Comparison of ENCODE assay signal across 14 cellular contexts in the genomic region with DNA sequence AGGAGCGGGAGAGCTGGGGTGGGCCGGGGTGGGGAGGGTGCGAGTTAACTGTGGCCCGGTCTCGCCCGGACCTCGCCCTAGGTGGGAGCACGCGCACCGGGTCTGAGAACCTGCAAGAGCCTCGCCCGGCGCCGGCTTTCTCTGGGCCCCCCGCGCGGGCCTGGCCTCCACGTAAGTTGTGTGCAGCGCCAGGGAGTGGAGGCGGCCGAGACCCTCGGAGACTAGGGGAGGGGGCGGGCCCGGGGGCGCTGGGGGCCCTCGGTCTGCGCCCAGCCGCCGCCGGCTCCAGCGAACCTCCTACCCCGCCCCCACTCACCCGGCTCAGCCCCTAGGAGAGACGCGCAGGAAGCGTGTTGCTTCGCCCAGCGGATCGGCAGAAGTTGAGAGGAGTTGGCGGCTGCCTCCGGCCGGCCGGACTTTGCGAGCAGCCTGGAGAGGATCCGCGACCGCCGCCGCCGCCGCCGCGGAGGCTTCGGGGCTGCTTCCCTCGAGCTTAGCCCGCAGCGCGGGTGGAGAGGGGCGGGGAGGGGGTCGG. TPM values are rescaled to one million over a fixed set of nuclear protein-coding genes. Genes with fewer than 3 reads are reported as not detected.
DNase-seq lines count a peak whose midpoint lies in the region; TF ChIP-seq lines count a peak whose summit lies in the region.
"Had no signal": no experiment of that assay in that cellular context is flagged by ENCODE, and none has a peak within 500 bp of the region (broad histone marks: within the 10 kb centered on the region; RNA-seq: fewer than 3 reads in every experiment).

A gene (plus strand): TSS at position 356 of the 535 bp plus-strand sequence. CDS start 423 bp downstream, outside the sequence.

- H3K4me3 ChIP-seq in foreskin fibroblast (ENCODE audit: low read depth in 1 of 2, low read length in 2 of 2) (no peak within 1 kb of the TSS), trophoblast cell (ENCODE audit: low read depth, low read length) (no peak within 1 kb of the TSS)
- H3K4me3 ChIP-seq: Peyer's patch had no signal

- no peak within 1 kb of the TSS for H3K23ac ChIP-seq in trophoblast cell (ENCODE audit: low read length)

- no peak within 1 kb of the TSS for H2BK120ac ChIP-seq in trophoblast cell (ENCODE audit: insufficient read depth, low read length, poor library complexity)

- no peak within 1 kb of the TSS for H3K27ac Mint-ChIP-seq in activated T-helper 2 cell treated with anti-CD3 and anti-CD28 coated beads, Interferon-gamma antibody, Interleukin-2, Interleukin-4, amounts not matched to agents 10 μg/mL and 5 μg/mL and 100 μg/mL, durations not matched to agents 14 hours and 24 hours and 36 hours
- H3K27ac Mint-ChIP-seq: IgD-negative memory B cell had no signal

- H3K4ac ChIP-seq in trophoblast cell (ENCODE audit: low read depth, low read length): no peak within 1 kb of the TSS

- no peak within 1 kb of the TSS for H2AK5ac ChIP-seq in trophoblast cell (ENCODE audit: low read length)

- peak; percentile 61 for DNase-seq in NCI-H510A treated with DMSO at 0.1 percent for 48 hours (lab: John Stamatoyannopoulos, UW)
- DNase-seq in NCI-H510A (lab: John Stamatoyannopoulos, UW): no peak
- peak; percentile 59 for DNase-seq in NCI-H526 treated with DMSO at 0.1 percent for 48 hours (lab: John Stamatoyannopoulos, UW)
- peak; percentile 14 to 49 for DNase-seq in foreskin fibroblast
- DNase-seq in trophoblast cell: no peak
- DNase-seq in activated CD8-positive, alpha-beta memory T cell treated with anti-CD3 and anti-CD28 coated beads, Interleukin-2, amount 50 U/mL, for 48 hours: no peak
- DNase-seq in activated T-helper 2 cell treated with anti-CD3 and anti-CD28 coated beads, Interferon-gamma antibody, Interleukin-2, Interleukin-4, amounts not matched to agents 10 μg/mL and 5 μg/mL and 100 μg/mL, durations not matched to agents 14 hours and 24 hours and 36 hours (ENCODE audit: low spot score): no peak
- no peak for DNase-seq in erythroblast (lab: John Stamatoyannopoulos, UW)
- DNase-seq: AML-193; effector CD8-positive, alpha-beta T cell; Peyer's patch; stimulated activated CD4-positive, alpha-beta T cell treated with anti-CD3 and anti-CD28 coated beads, Interleukin-4, amount 100 ng/mL, for 1 hour had no signal

- no peaks in the 10 kb centered on the region for H3K79me2 ChIP-seq in trophoblast cell (ENCODE audit: control insufficient read depth, insufficient read depth, low read length, poor library complexity)

- no peaks in the 10 kb centered on the region for H3K79me1 ChIP-seq in trophoblast cell (ENCODE audit: low read length)

- H2BK5ac ChIP-seq in trophoblast cell (ENCODE audit: low read depth, low read length, poor library complexity): no peak within 1 kb of the TSS

- no peak for TF ChIP-seq POLR2A in erythroblast (IDR thresholded peaks at IDR 0.05; ENCODE audit: low read length)

- H3K4me1 Mint-ChIP-seq in activated T-helper 2 cell treated with anti-CD3 and anti-CD28 coated beads, Interferon-gamma antibody, Interleukin-2, Interleukin-4, amounts not matched to agents 10 μg/mL and 5 μg/mL and 100 μg/mL, durations not matched to agents 14 hours and 24 hours and 36 hours (ENCODE audit: low read depth): no peaks in the 10 kb centered on the region

- H3K27me3 Mint-ChIP-seq in activated T-helper 2 cell treated with anti-CD3 and anti-CD28 coated beads, Interferon-gamma antibody, Interleukin-2, Interleukin-4, amounts not matched to agents 10 μg/mL and 5 μg/mL and 100 μg/mL, durations not matched to agents 14 hours and 24 hours and 36 hours (ENCODE audit: low read depth): peaks cover 47% of the 10 kb centered on the region

- H3K4me3 Mint-ChIP-seq in activated T-helper 2 cell treated with anti-CD3 and anti-CD28 coated beads, Interferon-gamma antibody, Interleukin-2, Interleukin-4, amounts not matched to agents 10 μg/mL and 5 μg/mL and 100 μg/mL, durations not matched to agents 14 hours and 24 hours and 36 hours (ENCODE audit: low read depth): no peak within 1 kb of the TSS

- peaks cover 2% of the 10 kb centered on the region for H3K9me3 ChIP-seq in trophoblast cell (ENCODE audit: insufficient read depth, low read depth, low read length)
- H3K9me3 ChIP-seq: Peyer's patch had no signal

- no peak within 1 kb of the TSS for H3K27ac ChIP-seq in trophoblast cell (ENCODE audit: low read depth, low read length)
- H3K27ac ChIP-seq: Peyer's patch had no signal

- H3K9ac ChIP-seq in trophoblast cell (ENCODE audit: low read length): no peak within 1 kb of the TSS

- H2AFZ ChIP-seq in trophoblast cell (ENCODE audit: insufficient read depth, low read length, poor library complexity): no peak within 1 kb of the TSS

- no peak within 1 kb of the TSS for H2BK12ac ChIP-seq in trophoblast cell (ENCODE audit: low read length)

- H4K12ac ChIP-seq in trophoblast cell (ENCODE audit: low read depth, low read length): no peak within 1 kb of the TSS

- no peaks in the 10 kb centered on the region for H3K36me3 ChIP-seq in trophoblast cell (ENCODE audit: control insufficient read depth in 1 of 2, insufficient read depth in 2 of 2, low read length in 2 of 2)
- H3K36me3 ChIP-seq: Peyer's patch had no signal

- H3K14ac ChIP-seq in trophoblast cell (ENCODE audit: low read length): no peak within 1 kb of the TSS

- H3K4me2 ChIP-seq in trophoblast cell (ENCODE audit: low read length): peak within 1 kb of the TSS; percentile 25

- H3K4me1 ChIP-seq in trophoblast cell (ENCODE audit: control insufficient read depth in 1 of 2, insufficient read depth in 2 of 2, low read length in 2 of 2): peaks cover 0 to 2% of the 10 kb centered on the region in 2 experiments

- H3K9me3 Mint-ChIP-seq in activated T-helper 2 cell treated with anti-CD3 and anti-CD28 coated beads, Interferon-gamma antibody, Interleukin-2, Interleukin-4, amounts not matched to agents 10 μg/mL and 5 μg/mL and 100 μg/mL, durations not matched to agents 14 hours and 24 hours and 36 hours: no peaks in the 10 kb centered on the region
- H3K9me3 Mint-ChIP-seq: IgD-negative memory B cell had no signal

- intact Hi-C loops in activated T-helper 2 cell treated with anti-CD3 and anti-CD28 coated beads, Interferon-gamma antibody, Interleukin-2, Interleukin-4, amounts not matched to agents 10 μg/mL and 5 μg/mL and 100 μg/mL, durations not matched to agents 14 hours and 24 hours and 36 hours (cut with micrococcal nuclease): no loop called here

- no peak within 1 kb of the TSS for H4K91ac ChIP-seq in trophoblast cell (ENCODE audit: low read depth, low read length)

- WGBS in trophoblast cell (ENCODE audit: extremely low coverage, insufficient coverage, insufficient read length): no CpG with 5 or more reads among the region's 60 CpGs

- H3K36me3 Mint-ChIP-seq in activated T-helper 2 cell treated with anti-CD3 and anti-CD28 coated beads, Interferon-gamma antibody, Interleukin-2, Interleukin-4, amounts not matched to agents 10 μg/mL and 5 μg/mL and 100 μg/mL, durations not matched to agents 14 hours and 24 hours and 36 hours (ENCODE audit: low read depth): no peaks in the 10 kb centered on the region
- H3K36me3 Mint-ChIP-seq: IgD-negative memory B cell had no signal

- peaks cover 56% of the 10 kb centered on the region for H3K27me3 ChIP-seq in trophoblast cell (ENCODE audit: insufficient read depth, low read length)

- no peak for TF ChIP-seq CTCF in foreskin fibroblast (IDR thresholded peaks at IDR 0.05; ENCODE audit: low read depth, low read length)

- no peak within 1 kb of the TSS for H4K8ac ChIP-seq in trophoblast cell (ENCODE audit: low read depth, low read length)

- no peak within 1 kb of the TSS for H3K18ac ChIP-seq in trophoblast cell (ENCODE audit: low read length)

RNA-seq across cellular contexts. Expression of the gene that starts here (rescaled TPM):
- polyA plus RNA-seq in trophoblast cell (2013): 0.01 TPM in 1 of 2 replicates, not detected in the other
- not detected in 2 replicates for total RNA-seq in activated T-helper 2 cell treated with anti-CD3 and anti-CD28 coated beads, Interferon-gamma antibody, Interleukin-2, Interleukin-4, amounts not matched to agents 10 μg/mL and 5 μg/mL and 100 μg/mL, durations not matched to agents 14 hours and 24 hours and 36 hours
- total RNA-seq: Peyer's patch, ureter had no signal
- polyA plus RNA-seq: IgD-negative memory B cell had no signal

Comparison
In these comparisons a context has a peak if more than half of its experiments do, and no peak if none do; other contexts are left out.
1. DNase-seq: peak in NCI-H510A treated with DMSO at 0.1 percent for 48 hours (single experiment), NCI-H526 treated with DMSO at 0.1 percent for 48 hours (single experiment) and foreskin fibroblast (2 of 2); none in NCI-H510A (single experiment), trophoblast cell (0 of 2), activated CD8-positive, alpha-beta memory T cell treated with anti-CD3 and anti-CD28 coated beads, Interleukin-2, amount 50 U/mL, for 48 hours (single experiment), activated T-helper 2 cell treated with anti-CD3 and anti-CD28 coated beads, Interferon-gamma antibody, Interleukin-2, Interleukin-4, amounts not matched to agents 10 μg/mL and 5 μg/mL and 100 μg/mL, durations not matched to agents 14 hours and 24 hours and 36 hours (single experiment) and erythroblast (0 of 2).